Comparison of ENCODE assay signal across 12 cellular contexts in genomic region chr12:52126050-52126604, GRCh38. TPM values are rescaled to one million over a fixed set of nuclear protein-coding genes. Genes with fewer than 3 reads are reported as not detected.
DNase-seq lines count a peak whose midpoint lies in the region; ATAC-seq, FAIRE-seq and TF ChIP-seq lines count a peak whose summit lies in the region.
"Had no signal": no experiment of that assay in that cellular context is flagged by ENCODE, and none has a peak within 500 bp of the region (broad histone marks: within the 10 kb centered on the region; RNA-seq: fewer than 3 reads in every experiment).

No MANE protein-coding gene starts in this region.

- no peaks in the 10 kb centered on the region for H3K36me3 ChIP-seq in iPS-18a (ENCODE audit: control insufficient read depth, low read depth, low read length)
- no peaks in the 10 kb centered on the region for H3K36me3 ChIP-seq in A673 (ENCODE audit: insufficient read depth, low read length, poor library complexity, severe bottlenecking)

- POLR2A ChIA-PET in A673 (lab: Charles Lee; ENCODE audit: low non-redundant PET) = no interaction called here
- POLR2A ChIA-PET in activated CD4-positive, alpha-beta T cell treated with anti-CD3 and anti-CD28 coated beads, Interleukin-2, amount 10 ng/mL, durations not matched to agents 7 days and 5 days (lab: Charles Lee) = no interaction called here

- H3K4me3 Mint-ChIP-seq in stimulated activated naive B cell treated with anti-CD40 and anti-IgM and Interleukin-4, amounts not matched to agents 10 μg/mL and 1 μg/mL and 100 μg/mL, for 72 hours = no peak overlapping the region
- no peak overlapping the region for H3K4me3 Mint-ChIP-seq in activated CD4-positive, alpha-beta T cell treated with anti-CD3 and anti-CD28 coated beads, Interleukin-2, amount 10 ng/mL, durations not matched to agents 7 days and 5 days
- H3K4me3 Mint-ChIP-seq: central memory CD8-positive, alpha-beta T cell had no signal

- CTCF ChIA-PET in A673 (lab: Charles Lee) = interaction anchor here (5.1 kb wide), 1 partner anchor 101 kb away, joined by 45 read pairs; no protein-coding TSS in a partner anchor
- CTCF ChIA-PET in activated CD4-positive, alpha-beta T cell treated with anti-CD3 and anti-CD28 coated beads, Interleukin-2, amount 10 ng/mL, durations not matched to agents 7 days and 5 days (lab: Charles Lee) = interaction anchor here (0.7 to 1.4 kb wide), 3 partner anchors 10 to 45 kb away, joined by 3 to 4 read pairs (median 4); no protein-coding TSS in a partner anchor

- H3K27me3 Mint-ChIP-seq in stimulated activated naive B cell treated with anti-CD40 and anti-IgM and Interleukin-4, amounts not matched to agents 10 μg/mL and 1 μg/mL and 100 μg/mL, for 72 hours = peaks cover 30 to 34% of the 10 kb centered on the region in 2 donors
- H3K27me3 Mint-ChIP-seq in activated CD4-positive, alpha-beta T cell treated with anti-CD3 and anti-CD28 coated beads, Interleukin-2, amount 10 ng/mL, durations not matched to agents 7 days and 5 days = peaks cover 14% of the 10 kb centered on the region

- DNase-seq in GM12892 (ENCODE audit: insufficient read length) (peak; percentile 3), NCI-H146 treated with DMSO at 0.1 percent for 48 hours (lab: John Stamatoyannopoulos, UW; ENCODE audit: unreplicated experiment) (peak; percentile 79), A673 (ENCODE audit: low spot score) (no peak)
- DNase-seq in stimulated activated naive B cell treated with anti-CD40 and anti-IgM and Interleukin-4, amounts not matched to agents 10 μg/mL and 1 μg/mL and 100 μg/mL, for 72 hours = no peak
- DNase-seq in activated CD4-positive, alpha-beta T cell treated with anti-CD3 and anti-CD28 coated beads, Interleukin-2, amount 10 ng/mL, durations not matched to agents 7 days and 5 days = no peak
- DNase-seq in activated naive CD4-positive, alpha-beta T cell (lab: John Stamatoyannopoulos, UW) = no peak
- DNase-seq: Caco-2; kidney glomerular epithelial cell; stimulated activated naive CD4-positive, alpha-beta T cell treated with Interleukin-2 at 50 U/mL for 16 hours had no signal

- ATAC-seq in stimulated activated naive B cell treated with anti-CD40 and anti-IgM and Interleukin-4, amounts not matched to agents 10 μg/mL and 1 μg/mL and 100 μg/mL, for 72 hours (replicated peaks) = no peak

- no peak for TF ChIP-seq POLR2A in GM12892 (IDR thresholded peaks at IDR 0.05; ENCODE audit: low read depth, low read length)

- H3K4me3 ChIP-seq in iPS-18a (ENCODE audit: low read length) = peak overlapping the region; percentile 34
- no peak overlapping the region for H3K4me3 ChIP-seq in A673 (ENCODE audit: low read depth, low read length, poor library complexity, severe bottlenecking)

- H3K4me1 ChIP-seq in iPS-18a (ENCODE audit: control insufficient read depth, low read depth, low read length) (peaks cover 50% of the 10 kb centered on the region), A673 (ENCODE audit: insufficient read depth, low read length, poor library complexity, severe bottlenecking) (peaks cover 5% of the 10 kb centered on the region)
- H3K4me1 ChIP-seq: Caco-2 had no signal

- BruUV-seq in A673 (replicated peaks; lab: Mats Ljungman, UMichigan) = no TSS peak

- TF ChIP-seq CTCF in A673 (conservative IDR thresholded peaks at IDR 0.05; ENCODE audit: low read depth, low read length) = no peak

- H3K27me3 ChIP-seq in iPS-18a (ENCODE audit: control insufficient read depth, insufficient read depth, low read length) = no peaks in the 10 kb centered on the region
- no peaks in the 10 kb centered on the region for H3K27me3 ChIP-seq in A673 (replicated peaks; ENCODE audit: insufficient read depth, low read depth, low read length, poor library complexity)

- H3K9ac ChIP-seq in iPS-18a (ENCODE audit: low read length) = peak overlapping the region; percentile 33

- H3K9me3 ChIP-seq in iPS-18a (ENCODE audit: control insufficient read depth, low read depth, low read length) (no peaks in the 10 kb centered on the region), A673 (ENCODE audit: low read depth, low read length, poor library complexity, severe bottlenecking) (no peaks in the 10 kb centered on the region)
- H3K9me3 ChIP-seq: Caco-2 had no signal

- peak overlapping the region; percentile 90 for H3K27ac ChIP-seq in iPS-18a (ENCODE audit: low read length)
- H3K27ac ChIP-seq in A673 (ENCODE audit: low read depth, low read length, poor library complexity, severe bottlenecking) = no peak overlapping the region

- peaks cover 19 to 22% of the 10 kb centered on the region in 2 donors for H3K4me1 Mint-ChIP-seq in stimulated activated naive B cell treated with anti-CD40 and anti-IgM and Interleukin-4, amounts not matched to agents 10 μg/mL and 1 μg/mL and 100 μg/mL, for 72 hours
- H3K4me1 Mint-ChIP-seq in activated CD4-positive, alpha-beta T cell treated with anti-CD3 and anti-CD28 coated beads, Interleukin-2, amount 10 ng/mL, durations not matched to agents 7 days and 5 days = peaks cover 5% of the 10 kb centered on the region

- FAIRE-seq in GM12892 (lab: Jason Lieb, UNC) = no peak

- no peaks in the 10 kb centered on the region for H3K36me3 Mint-ChIP-seq in stimulated activated naive B cell treated with anti-CD40 and anti-IgM and Interleukin-4, amounts not matched to agents 10 μg/mL and 1 μg/mL and 100 μg/mL, for 72 hours
- no peaks in the 10 kb centered on the region for H3K36me3 Mint-ChIP-seq in activated CD4-positive, alpha-beta T cell treated with anti-CD3 and anti-CD28 coated beads, Interleukin-2, amount 10 ng/mL, durations not matched to agents 7 days and 5 days (ENCODE audit: low read depth)

- H3K9me3 Mint-ChIP-seq in stimulated activated naive B cell treated with anti-CD40 and anti-IgM and Interleukin-4, amounts not matched to agents 10 μg/mL and 1 μg/mL and 100 μg/mL, for 72 hours = no peaks in the 10 kb centered on the region
- no peaks in the 10 kb centered on the region for H3K9me3 Mint-ChIP-seq in activated CD4-positive, alpha-beta T cell treated with anti-CD3 and anti-CD28 coated beads, Interleukin-2, amount 10 ng/mL, durations not matched to agents 7 days and 5 days
- H3K9me3 Mint-ChIP-seq: activated T-helper 2 cell treated with anti-CD3 and anti-CD28 coated beads, Interferon-gamma antibody, Interleukin-2, Interleukin-4, amounts not matched to agents 10 μg/mL and 5 μg/mL and 100 μg/mL, durations not matched to agents 14 hours and 24 hours and 36 hours; central memory CD8-positive, alpha-beta T cell had no signal

- intact Hi-C loops in A673 (cut with micrococcal nuclease; ENCODE audit: unreplicated experiment) = no loop called here

- peak overlapping the region; percentile 17 for H3K27ac Mint-ChIP-seq in stimulated activated naive B cell treated with anti-CD40 and anti-IgM and Interleukin-4, amounts not matched to agents 10 μg/mL and 1 μg/mL and 100 μg/mL, for 72 hours
- H3K27ac Mint-ChIP-seq in activated CD4-positive, alpha-beta T cell treated with anti-CD3 and anti-CD28 coated beads, Interleukin-2, amount 10 ng/mL, durations not matched to agents 7 days and 5 days = no peak overlapping the region
- H3K27ac Mint-ChIP-seq: activated T-helper 2 cell treated with anti-CD3 and anti-CD28 coated beads, Interferon-gamma antibody, Interleukin-2, Interleukin-4, amounts not matched to agents 10 μg/mL and 5 μg/mL and 100 μg/mL, durations not matched to agents 14 hours and 24 hours and 36 hours had no signal

RNA-seq across cellular contexts. Expression of gene SMIM41, which starts 46.6 kb away (rescaled TPM):
- polyA plus RNA-seq in GM12892 (2012; ENCODE audit: missing spikeins) = not detected
- total RNA-seq in A673 (2021) = 0.24 and 0.28 TPM in 2 replicates
- not detected for total RNA-seq in activated CD4-positive, alpha-beta T cell treated with anti-CD3 and anti-CD28 coated beads, Interleukin-2, amount 10 ng/mL, durations not matched to agents 7 days and 5 days
- total RNA-seq: Caco-2 had no signal

RNA-seq across cellular contexts. Expression of gene ATG101, which starts 56.3 kb away (rescaled TPM):
- polyA plus RNA-seq in GM12892 (2012; ENCODE audit: missing spikeins) = 13.5 TPM
- total RNA-seq in A673 (2021) = 52.0 and 54.3 TPM in 2 replicates
- total RNA-seq in activated CD4-positive, alpha-beta T cell treated with anti-CD3 and anti-CD28 coated beads, Interleukin-2, amount 10 ng/mL, durations not matched to agents 7 days and 5 days = 10 to 100 TPM; 28.3 to 30.4 TPM

Comparison
In these comparisons a context has a peak if more than half of its experiments do, and no peak if none do; other contexts are left out.
1. DNase-seq: peak in GM12892 (single experiment) and NCI-H146 treated with DMSO at 0.1 percent for 48 hours (single experiment); none in stimulated activated naive B cell treated with anti-CD40 and anti-IgM and Interleukin-4, amounts not matched to agents 10 μg/mL and 1 μg/mL and 100 μg/mL, for 72 hours (single experiment), A673 (single experiment), activated CD4-positive, alpha-beta T cell treated with anti-CD3 and anti-CD28 coated beads, Interleukin-2, amount 10 ng/mL, durations not matched to agents 7 days and 5 days (single experiment) and activated naive CD4-positive, alpha-beta T cell (0 of 4).